Comparison of ENCODE assay signal across 8 cellular contexts in the genomic region with DNA sequence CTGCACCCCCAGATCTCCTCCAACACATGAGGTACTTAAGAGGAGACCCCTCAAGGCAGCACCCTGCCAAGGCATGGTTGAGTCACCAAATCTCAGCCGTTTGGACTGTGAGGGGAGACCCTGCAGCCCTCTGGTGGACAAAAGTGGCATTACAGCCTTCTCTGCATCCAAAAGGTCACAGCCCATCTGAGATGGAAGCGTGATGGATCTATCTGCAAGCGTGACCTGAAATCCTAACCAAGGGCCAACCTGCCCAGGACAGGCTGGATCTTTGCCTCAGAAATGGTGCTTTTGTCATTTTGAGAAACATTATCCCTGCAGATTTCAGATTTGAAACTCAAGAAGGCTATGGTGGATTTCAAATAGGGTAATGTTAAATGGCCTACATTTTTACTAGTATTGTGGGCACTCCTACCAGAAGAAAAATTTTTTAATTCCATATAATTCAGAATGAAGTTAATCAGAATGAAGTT. TPM values are rescaled to one million over a fixed set of nuclear protein-coding genes. Genes with fewer than 3 reads are reported as not detected.
DNase-seq lines count a peak whose midpoint lies in the region; TF ChIP-seq lines count a peak whose summit lies in the region.

No MANE protein-coding gene starts in this region.

- H3K27me3 ChIP-seq in SU-DHL-6 (ENCODE audit: low read length) = no peaks in the 10 kb centered on the region
- H3K27me3 ChIP-seq in cardiac muscle cell = no peaks in the 10 kb centered on the region
- H3K27me3 ChIP-seq in prostate gland (replicated peaks; ENCODE audit: insufficient read depth) = no peaks in the 10 kb centered on the region
- H3K27me3 ChIP-seq in vagina = no peaks in the 10 kb centered on the region

- H3K9me3 ChIP-seq in SU-DHL-6 (ENCODE audit: insufficient read depth, low read length) = no peaks in the 10 kb centered on the region
- no peaks in the 10 kb centered on the region for H3K9me3 ChIP-seq in cardiac muscle cell (ENCODE audit: low read depth)
- no peaks in the 10 kb centered on the region for H3K9me3 ChIP-seq in prostate gland
- no peaks in the 10 kb centered on the region for H3K9me3 ChIP-seq in vagina

- H3K36me3 ChIP-seq in SU-DHL-6 (ENCODE audit: low read length) (no peaks in the 10 kb centered on the region), cardiac muscle cell (no peaks in the 10 kb centered on the region), prostate gland (no peaks in the 10 kb centered on the region), vagina (no peaks in the 10 kb centered on the region)

- WGBS in prostate gland = 2% methylated on average over 3 of the region's 3 CpGs

- DNase-seq in NCI-H524 (lab: John Stamatoyannopoulos, UW) = peak; percentile 61 to 89
- DNase-seq in NCI-H524 treated with DMSO at 0.1 percent for 48 hours (lab: John Stamatoyannopoulos, UW) = no peak
- DNase-seq in KG1 (lab: John Stamatoyannopoulos, UW) = peak; percentile 61
- peak; percentile 74 for DNase-seq in activated naive CD8-positive, alpha-beta T cell treated with anti-CD3 and anti-CD28 coated beads, Interleukin-2, amount 50 U/mL, for 16 hours (ENCODE audit: low read depth, low spot score)
- DNase-seq in cardiac muscle cell (ENCODE audit: low read depth in 1 of 2, low spot score in 1 of 2) = peak; percentile 80 to 87
- peak; percentile 67 for DNase-seq in prostate gland (ENCODE audit: low spot score)
- DNase-seq in vagina (ENCODE audit: extremely low spot score in 2 of 2) = no peak

- H3K27ac ChIP-seq in SU-DHL-6 (ENCODE audit: low read depth, low read length) (no peak overlapping the region), cardiac muscle cell (no peak overlapping the region), prostate gland (no peak overlapping the region), vagina (no peak overlapping the region)

- H3K4me3 ChIP-seq in SU-DHL-6 (ENCODE audit: insufficient read depth, low read length, poor library complexity, severe bottlenecking) (no peak overlapping the region), cardiac muscle cell (no peak overlapping the region), prostate gland (no peak overlapping the region), vagina (no peak overlapping the region)

- no peaks in the 10 kb centered on the region for H3K4me1 ChIP-seq in cardiac muscle cell (ENCODE audit: low read depth)
- no peaks in the 10 kb centered on the region for H3K4me1 ChIP-seq in prostate gland (replicated peaks)
- no peaks in the 10 kb centered on the region for H3K4me1 ChIP-seq in vagina

- no peaks in the 10 kb centered on the region for H3K79me2 ChIP-seq in SU-DHL-6 (ENCODE audit: insufficient read depth, low read length)

- no peak overlapping the region for H3K9ac ChIP-seq in SU-DHL-6 (ENCODE audit: low read length)

- peak; percentile 90 for TF ChIP-seq CTCF in SU-DHL-6 (IDR thresholded peaks at IDR 0.05; ENCODE audit: insufficient read depth, low read length, poor library complexity, severe bottlenecking)
- peak; percentile 98 for TF ChIP-seq CTCF in cardiac muscle cell (IDR thresholded peaks at IDR 0.05; ENCODE audit: low read depth, low read length)
- TF ChIP-seq CTCF in prostate gland (IDR thresholded peaks at IDR 0.05) = peak; percentile 73 to 91 (median 82)
- peak; percentile 30 to 66 (median 65) for TF ChIP-seq CTCF in vagina (IDR thresholded peaks at IDR 0.05)

- no peaks in the 10 kb centered on the region for H3K9me2 ChIP-seq in SU-DHL-6 (replicated peaks; ENCODE audit: insufficient read depth, low read length)

- TF ChIP-seq POLR2A in prostate gland (IDR thresholded peaks at IDR 0.05) (no peak), vagina (IDR thresholded peaks at IDR 0.05) (no peak)

- no peak overlapping the region for H3K4me2 ChIP-seq in SU-DHL-6 (ENCODE audit: low read depth, low read length, poor library complexity, severe bottlenecking)

- H4K20me1 ChIP-seq in SU-DHL-6 (ENCODE audit: low read depth, low read length) = no peaks in the 10 kb centered on the region

- intact Hi-C loops in prostate gland (cut with DNase I) (loop anchor here (5.0 to 10.0 kb wide), 2 partner anchors 205 to 298 kb away; no protein-coding TSS in a partner anchor), vagina (cut with DNase I) (loop anchor here (10.0 kb wide), 1 partner anchor 295 kb away; the partner anchor contains the start of gene DHRS2)

- H2AFZ ChIP-seq in SU-DHL-6 (ENCODE audit: low read depth, low read length, severe bottlenecking) = no peak overlapping the region

- no peaks in the 10 kb centered on the region for H3F3A ChIP-seq in SU-DHL-6 (ENCODE audit: insufficient read depth)

RNA-seq across cellular contexts. Expression of gene DHRS4, which starts 23.7 kb away (rescaled TPM):
- total RNA-seq in cardiac muscle cell (44.9 and 70.8 TPM in 2 replicates), prostate gland (10 to 100 TPM; 37.0 to 40.6 TPM), vagina (21.4 TPM)
- 42.0 and 62.2 TPM in 2 replicates for polyA plus RNA-seq in cardiac muscle cell

RNA-seq across cellular contexts. Expression of gene DHRS4L2, which starts 58.9 kb away (rescaled TPM):
- total RNA-seq in cardiac muscle cell (13.7 and 17.0 TPM in 2 replicates), prostate gland (10 to 100 TPM; 13.1 to 17.9 TPM), vagina (16.7 TPM)
- polyA plus RNA-seq in cardiac muscle cell = 23.7 and 33.1 TPM in 2 replicates

Comparison
In these comparisons a context has a peak if more than half of its experiments do, and no peak if none do; other contexts are left out.
1. DNase-seq: peak in NCI-H524 (2 of 2), KG1 (single experiment), activated naive CD8-positive, alpha-beta T cell treated with anti-CD3 and anti-CD28 coated beads, Interleukin-2, amount 50 U/mL, for 16 hours (single experiment), cardiac muscle cell (2 of 2) and prostate gland (single experiment); none in NCI-H524 treated with DMSO at 0.1 percent for 48 hours (single experiment) and vagina (0 of 2).
2. Peak in every context shown above with its lines, with median percentiles within 50 percentile points of each other: CTCF ChIP-seq.